1 cellular context compared by ENCODE assay signal in genomic region chr1:35555601-35556477, GRCh38.
TF ChIP-seq lines count a peak whose summit lies in the region.

No MANE protein-coding gene starts in this region.

TF ChIP-seq in HepG2, 621 proteins besides CTCF, POLR2A, EP300 and RAD21 (continued from another document and continues in another):
- TF ChIP-seq CBX5 (CRISPR knock-in tag; IDR thresholded peaks at IDR 0.05; ENCODE audit: borderline replicate concordance) (no peak), JUN (CRISPR knock-in tag; IDR thresholded peaks at IDR 0.05) (0 out of 2 replicates have a peak, but pooled peaks have one; percentile 29), KAT7 (CRISPR knock-in tag; IDR thresholded peaks at IDR 0.05; ENCODE audit: borderline replicate concordance) (no peak), ZNF766 (CRISPR knock-in tag; IDR thresholded peaks at IDR 0.05; ENCODE audit: borderline replicate concordance) (no peak), ZNF550 (CRISPR knock-in tag; IDR thresholded peaks at IDR 0.05; ENCODE audit: borderline replicate concordance) (no peak), ZNF615 (CRISPR knock-in tag; IDR thresholded peaks at IDR 0.05; ENCODE audit: borderline replicate concordance) (no peak), ZNF569 (CRISPR knock-in tag; IDR thresholded peaks at IDR 0.05; ENCODE audit: borderline replicate concordance) (no peak), MIER3 (CRISPR knock-in tag; IDR thresholded peaks at IDR 0.05; ENCODE audit: borderline replicate concordance) (peak; percentile 38; the same call in 1 of the 2 replicates), STAG1 (CRISPR knock-in tag; IDR thresholded peaks at IDR 0.05) (no peak), ATF7-NPFF (CRISPR knock-in tag; IDR thresholded peaks at IDR 0.05; ENCODE audit: low read depth) (no peak), ATF1 (CRISPR knock-in tag; IDR thresholded peaks at IDR 0.05) (0 out of 2 replicates have a peak, but pooled peaks have one; percentile 45), HDAC2 (CRISPR knock-in tag; IDR thresholded peaks at IDR 0.05) (peak; percentile 82), CBX2 (IDR thresholded peaks at IDR 0.05; ENCODE audit: low read depth, low read length) (no peak), CBX2 (CRISPR knock-in tag; IDR thresholded peaks at IDR 0.05; ENCODE audit: low read depth) (no peak), DNMT3B (CRISPR knock-in tag; conservative IDR thresholded peaks at IDR 0.05) (no peak; the same call in 1 of the 2 replicates), ZNF362 (CRISPR knock-in tag; IDR thresholded peaks at IDR 0.05; ENCODE audit: borderline replicate concordance) (no peak), MED8 (CRISPR knock-in tag; IDR thresholded peaks at IDR 0.05; ENCODE audit: insufficient replicate concordance) (no peak), NONO (IDR thresholded peaks at IDR 0.05) (no peak), NONO (CRISPR knock-in tag; conservative IDR thresholded peaks at IDR 0.05) (no peak; the same call in 1 of the 2 replicates), GABPA (IDR thresholded peaks at IDR 0.05; ENCODE audit: low read depth, low read length) (no peak), GABPA (CRISPR knock-in tag; IDR thresholded peaks at IDR 0.05; ENCODE audit: low read depth) (0 out of 2 replicates have a peak, but pooled peaks have one; percentile 40), FOXK1 (CRISPR knock-in tag; IDR thresholded peaks at IDR 0.05; ENCODE audit: borderline replicate concordance, low read depth) (no peak), SOX6 (IDR thresholded peaks at IDR 0.05) (no peak), SOX6 (CRISPR knock-in tag; IDR thresholded peaks at IDR 0.05) (peak; percentile 90), TARDBP (CRISPR knock-in tag; IDR thresholded peaks at IDR 0.05) (peak; percentile 63; the same call in 1 of the 2 replicates), FUBP1 (CRISPR knock-in tag; IDR thresholded peaks at IDR 0.05; ENCODE audit: borderline replicate concordance) (no peak), MXD4 (CRISPR knock-in tag; IDR thresholded peaks at IDR 0.05) (0 out of 2 replicates have a peak, but pooled peaks have one; percentile 18), JDP2 (CRISPR knock-in tag; IDR thresholded peaks at IDR 0.05; ENCODE audit: borderline replicate concordance) (no peak), ZNF878 (CRISPR knock-in tag; IDR thresholded peaks at IDR 0.05) (no peak), ZNF256 (CRISPR knock-in tag; conservative IDR thresholded peaks at IDR 0.05) (no peak)
- TF ChIP-seq, protein P1, sequence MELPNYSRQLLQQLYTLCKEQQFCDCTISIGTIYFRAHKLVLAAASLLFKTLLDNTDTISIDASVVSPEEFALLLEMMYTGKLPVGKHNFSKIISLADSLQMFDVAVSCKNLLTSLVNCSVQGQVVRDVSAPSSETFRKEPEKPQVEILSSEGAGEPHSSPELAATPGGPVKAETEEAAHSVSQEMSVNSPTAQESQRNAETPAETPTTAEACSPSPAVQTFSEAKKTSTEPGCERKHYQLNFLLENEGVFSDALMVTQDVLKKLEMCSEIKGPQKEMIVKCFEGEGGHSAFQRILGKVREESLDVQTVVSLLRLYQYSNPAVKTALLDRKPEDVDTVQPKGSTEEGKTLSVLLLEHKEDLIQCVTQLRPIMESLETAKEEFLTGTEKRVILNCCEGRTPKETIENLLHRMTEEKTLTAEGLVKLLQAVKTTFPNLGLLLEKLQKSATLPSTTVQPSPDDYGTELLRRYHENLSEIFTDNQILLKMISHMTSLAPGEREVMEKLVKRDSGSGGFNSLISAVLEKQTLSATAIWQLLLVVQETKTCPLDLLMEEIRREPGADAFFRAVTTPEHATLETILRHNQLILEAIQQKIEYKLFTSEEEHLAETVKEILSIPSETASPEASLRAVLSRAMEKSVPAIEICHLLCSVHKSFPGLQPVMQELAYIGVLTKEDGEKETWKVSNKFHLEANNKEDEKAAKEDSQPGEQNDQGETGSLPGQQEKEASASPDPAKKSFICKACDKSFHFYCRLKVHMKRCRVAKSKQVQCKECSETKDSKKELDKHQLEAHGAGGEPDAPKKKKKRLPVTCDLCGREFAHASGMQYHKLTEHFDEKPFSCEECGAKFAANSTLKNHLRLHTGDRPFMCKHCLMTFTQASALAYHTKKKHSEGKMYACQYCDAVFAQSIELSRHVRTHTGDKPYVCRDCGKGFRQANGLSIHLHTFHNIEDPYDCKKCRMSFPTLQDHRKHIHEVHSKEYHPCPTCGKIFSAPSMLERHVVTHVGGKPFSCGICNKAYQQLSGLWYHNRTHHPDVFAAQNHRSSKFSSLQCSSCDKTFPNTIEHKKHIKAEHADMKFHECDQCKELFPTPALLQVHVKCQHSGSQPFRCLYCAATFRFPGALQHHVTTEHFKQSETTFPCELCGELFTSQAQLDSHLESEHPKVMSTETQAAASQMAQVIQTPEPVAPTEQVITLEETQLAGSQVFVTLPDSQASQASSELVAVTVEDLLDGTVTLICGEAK (IDR thresholded peaks at IDR 0.05): no peak
- TF ChIP-seq, protein P1 (CRISPR knock-in tag; IDR thresholded peaks at IDR 0.05): no peak
- TF ChIP-seq, protein P2, sequence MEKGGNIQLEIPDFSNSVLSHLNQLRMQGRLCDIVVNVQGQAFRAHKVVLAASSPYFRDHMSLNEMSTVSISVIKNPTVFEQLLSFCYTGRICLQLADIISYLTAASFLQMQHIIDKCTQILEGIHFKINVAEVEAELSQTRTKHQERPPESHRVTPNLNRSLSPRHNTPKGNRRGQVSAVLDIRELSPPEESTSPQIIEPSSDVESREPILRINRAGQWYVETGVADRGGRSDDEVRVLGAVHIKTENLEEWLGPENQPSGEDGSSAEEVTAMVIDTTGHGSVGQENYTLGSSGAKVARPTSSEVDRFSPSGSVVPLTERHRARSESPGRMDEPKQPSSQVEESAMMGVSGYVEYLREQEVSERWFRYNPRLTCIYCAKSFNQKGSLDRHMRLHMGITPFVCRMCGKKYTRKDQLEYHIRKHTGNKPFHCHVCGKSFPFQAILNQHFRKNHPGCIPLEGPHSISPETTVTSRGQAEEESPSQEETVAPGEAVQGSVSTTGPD (CRISPR knock-in tag; IDR thresholded peaks at IDR 0.05): no peak
- TF ChIP-seq, protein P3, sequence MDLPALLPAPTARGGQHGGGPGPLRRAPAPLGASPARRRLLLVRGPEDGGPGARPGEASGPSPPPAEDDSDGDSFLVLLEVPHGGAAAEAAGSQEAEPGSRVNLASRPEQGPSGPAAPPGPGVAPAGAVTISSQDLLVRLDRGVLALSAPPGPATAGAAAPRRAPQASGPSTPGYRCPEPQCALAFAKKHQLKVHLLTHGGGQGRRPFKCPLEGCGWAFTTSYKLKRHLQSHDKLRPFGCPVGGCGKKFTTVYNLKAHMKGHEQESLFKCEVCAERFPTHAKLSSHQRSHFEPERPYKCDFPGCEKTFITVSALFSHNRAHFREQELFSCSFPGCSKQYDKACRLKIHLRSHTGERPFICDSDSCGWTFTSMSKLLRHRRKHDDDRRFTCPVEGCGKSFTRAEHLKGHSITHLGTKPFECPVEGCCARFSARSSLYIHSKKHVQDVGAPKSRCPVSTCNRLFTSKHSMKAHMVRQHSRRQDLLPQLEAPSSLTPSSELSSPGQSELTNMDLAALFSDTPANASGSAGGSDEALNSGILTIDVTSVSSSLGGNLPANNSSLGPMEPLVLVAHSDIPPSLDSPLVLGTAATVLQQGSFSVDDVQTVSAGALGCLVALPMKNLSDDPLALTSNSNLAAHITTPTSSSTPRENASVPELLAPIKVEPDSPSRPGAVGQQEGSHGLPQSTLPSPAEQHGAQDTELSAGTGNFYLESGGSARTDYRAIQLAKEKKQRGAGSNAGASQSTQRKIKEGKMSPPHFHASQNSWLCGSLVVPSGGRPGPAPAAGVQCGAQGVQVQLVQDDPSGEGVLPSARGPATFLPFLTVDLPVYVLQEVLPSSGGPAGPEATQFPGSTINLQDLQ (CRISPR knock-in tag; IDR thresholded peaks at IDR 0.05): no peak
- TF ChIP-seq, protein P4, sequence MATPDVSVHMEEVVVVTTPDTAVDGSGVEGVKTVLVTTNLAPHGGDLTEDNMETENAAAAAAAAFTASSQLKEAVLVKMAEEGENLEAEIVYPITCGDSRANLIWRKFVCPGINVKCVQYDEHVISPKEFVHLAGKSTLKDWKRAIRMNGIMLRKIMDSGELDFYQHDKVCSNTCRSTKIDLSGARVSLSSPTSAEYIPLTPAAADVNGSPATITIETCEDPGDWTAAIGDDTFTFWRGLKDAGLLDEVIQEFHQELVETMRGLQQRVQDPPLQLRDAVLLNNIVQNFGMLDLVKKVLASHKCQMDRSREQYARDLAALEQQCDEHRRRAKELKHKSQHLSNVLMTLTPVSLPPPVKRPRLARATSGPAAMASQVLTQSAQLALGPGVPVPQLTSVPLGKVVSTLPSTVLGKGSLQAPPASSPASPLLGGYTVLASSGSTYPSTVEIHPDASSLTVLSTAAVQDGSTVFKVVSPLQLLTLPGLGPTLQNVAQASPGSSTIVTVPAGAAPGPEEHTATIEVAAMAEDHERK (CRISPR knock-in tag; IDR thresholded peaks at IDR 0.05; ENCODE audit: low read depth): no peak
- TF ChIP-seq, protein P5, sequence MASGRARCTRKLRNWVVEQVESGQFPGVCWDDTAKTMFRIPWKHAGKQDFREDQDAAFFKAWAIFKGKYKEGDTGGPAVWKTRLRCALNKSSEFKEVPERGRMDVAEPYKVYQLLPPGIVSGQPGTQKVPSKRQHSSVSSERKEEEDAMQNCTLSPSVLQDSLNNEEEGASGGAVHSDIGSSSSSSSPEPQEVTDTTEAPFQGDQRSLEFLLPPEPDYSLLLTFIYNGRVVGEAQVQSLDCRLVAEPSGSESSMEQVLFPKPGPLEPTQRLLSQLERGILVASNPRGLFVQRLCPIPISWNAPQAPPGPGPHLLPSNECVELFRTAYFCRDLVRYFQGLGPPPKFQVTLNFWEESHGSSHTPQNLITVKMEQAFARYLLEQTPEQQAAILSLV (CRISPR knock-in tag; IDR thresholded peaks at IDR 0.05; ENCODE audit: borderline replicate concordance): no peak
- TF ChIP-seq, protein P6, sequence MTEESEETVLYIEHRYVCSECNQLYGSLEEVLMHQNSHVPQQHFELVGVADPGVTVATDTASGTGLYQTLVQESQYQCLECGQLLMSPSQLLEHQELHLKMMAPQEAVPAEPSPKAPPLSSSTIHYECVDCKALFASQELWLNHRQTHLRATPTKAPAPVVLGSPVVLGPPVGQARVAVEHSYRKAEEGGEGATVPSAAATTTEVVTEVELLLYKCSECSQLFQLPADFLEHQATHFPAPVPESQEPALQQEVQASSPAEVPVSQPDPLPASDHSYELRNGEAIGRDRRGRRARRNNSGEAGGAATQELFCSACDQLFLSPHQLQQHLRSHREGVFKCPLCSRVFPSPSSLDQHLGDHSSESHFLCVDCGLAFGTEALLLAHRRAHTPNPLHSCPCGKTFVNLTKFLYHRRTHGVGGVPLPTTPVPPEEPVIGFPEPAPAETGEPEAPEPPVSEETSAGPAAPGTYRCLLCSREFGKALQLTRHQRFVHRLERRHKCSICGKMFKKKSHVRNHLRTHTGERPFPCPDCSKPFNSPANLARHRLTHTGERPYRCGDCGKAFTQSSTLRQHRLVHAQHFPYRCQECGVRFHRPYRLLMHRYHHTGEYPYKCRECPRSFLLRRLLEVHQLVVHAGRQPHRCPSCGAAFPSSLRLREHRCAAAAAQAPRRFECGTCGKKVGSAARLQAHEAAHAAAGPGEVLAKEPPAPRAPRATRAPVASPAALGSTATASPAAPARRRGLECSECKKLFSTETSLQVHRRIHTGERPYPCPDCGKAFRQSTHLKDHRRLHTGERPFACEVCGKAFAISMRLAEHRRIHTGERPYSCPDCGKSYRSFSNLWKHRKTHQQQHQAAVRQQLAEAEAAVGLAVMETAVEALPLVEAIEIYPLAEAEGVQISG (CRISPR knock-in tag; IDR thresholded peaks at IDR 0.05): no peak
